In genomic region chr17:35088911-35089845, GRCh38 we compare ENCODE assay signal across 8 cellular contexts. TPM values are rescaled to one million over a fixed set of nuclear protein-coding genes. Genes with fewer than 3 reads are reported as not detected.
DNase-seq lines count a peak whose midpoint lies in the region; ATAC-seq and TF ChIP-seq lines count a peak whose summit lies in the region.

No MANE protein-coding gene starts in this region.

- H3K27ac ChIP-seq in MM.1S (ENCODE audit: low read length) (peak overlapping the region; percentile 67; the same call in 1 of the 2 replicates), ovary (peak overlapping the region; percentile 62 to 66), tibial artery (peak overlapping the region; percentile 91 to 93)

- WGBS in ovary, 3 donors: 2 to 4% (median 2%) methylated on average over 50 to 92 of the region's 92 CpGs

- H3K4me1 ChIP-seq in MM.1S (ENCODE audit: low read length) (peaks cover 16% of the 10 kb centered on the region), ovary (ENCODE audit: insufficient read depth) (peaks cover 6% of the 10 kb centered on the region), tibial artery (peaks cover 0 to 24% (median 15%) of the 10 kb centered on the region in 4 donors)

- H3K4me1 Mint-ChIP-seq in activated naive CD8-positive, alpha-beta T cell (ENCODE audit: low read depth): peaks cover 49% of the 10 kb centered on the region

- peak overlapping the region; percentile 96 for H3K27ac Mint-ChIP-seq in activated naive CD8-positive, alpha-beta T cell

- peak overlapping the region; percentile 93 for H3K4me3 Mint-ChIP-seq in activated naive CD8-positive, alpha-beta T cell

- H3K9me3 Mint-ChIP-seq in activated naive CD8-positive, alpha-beta T cell (ENCODE audit: low read depth): no peaks in the 10 kb centered on the region

- TF ChIP-seq POLR2A in ovary (IDR thresholded peaks at IDR 0.05): peak; percentile 36

- DNase-seq in HCEC 1CT: peak; percentile 78
- peak; percentile 86 for DNase-seq in MM.1S
- DNase-seq in head of caudate nucleus: peak; percentile 64 to 96 (median 90)
- peak; percentile 82 to 93 (median 88) for DNase-seq in ovary
- peak; percentile 83 to 93 for DNase-seq in tibial artery

- no peaks in the 10 kb centered on the region for H3K27me3 Mint-ChIP-seq in activated naive CD8-positive, alpha-beta T cell

- intact Hi-C loops in head of caudate nucleus (cut with DNase I): loop anchor here (5.0 kb wide), 2 partner anchors 92 to 107 kb away; partner anchors contain the start of gene LIG3
- intact Hi-C loops in ovary (cut with DNase I): loop anchor here in 3 of 4 donors (10.0 kb wide), 3 partner anchors 94 to 124 kb away; partner anchors contain the start of genes CCT6B (in 2 of the 3), ZNF830 (in 2 of the 3) and LIG3 (in 1 of the 3)
- intact Hi-C loops in tibial artery (cut with DNase I; ENCODE audit: low total_unique reads): loop anchor here (1.0 kb wide), 1 partner anchor 128 kb away; the partner anchor contains the start of genes CCT6B and ZNF830

- no peaks in the 10 kb centered on the region for H4K20me1 ChIP-seq in MM.1S (ENCODE audit: insufficient read depth, low read length)

- peaks cover 42% of the 10 kb centered on the region for H3K79me2 ChIP-seq in MM.1S (ENCODE audit: low read length)

- H3K4me2 ChIP-seq in MM.1S (ENCODE audit: low read depth, low read length): peak overlapping the region; percentile 75

- TF ChIP-seq EP300 in ovary (IDR thresholded peaks at IDR 0.05): no peak

- ATAC-seq in SK-N-SH treated with all-trans-retinoic acid at 6 μM for 48 hours: peak; percentile 86

- H3F3A ChIP-seq in MM.1S (ENCODE audit: insufficient read depth, low read length): peaks cover 10% of the 10 kb centered on the region

- H3K36me3 ChIP-seq in MM.1S (replicated peaks; ENCODE audit: insufficient read depth, low read length) (no peaks in the 10 kb centered on the region), ovary (no peaks in the 10 kb centered on the region), tibial artery (no peaks in the 10 kb centered on the region)

- H2AFZ ChIP-seq in MM.1S (ENCODE audit: low read length): peak overlapping the region; percentile 77

- TF ChIP-seq CTCF in MM.1S (IDR thresholded peaks at IDR 0.05; ENCODE audit: low read length) (peak; percentile 65), ovary (IDR thresholded peaks at IDR 0.05) (peak; percentile 79 to 82 (median 82)), tibial artery (IDR thresholded peaks at IDR 0.05) (peak; percentile 73 to 87)

- H3K9me2 ChIP-seq in MM.1S (replicated peaks; ENCODE audit: insufficient read depth, low read length): no peaks in the 10 kb centered on the region

- no peaks in the 10 kb centered on the region for H3K36me3 Mint-ChIP-seq in activated naive CD8-positive, alpha-beta T cell

- H3K9ac ChIP-seq in MM.1S (ENCODE audit: low read length): peak overlapping the region; percentile 75

- H3K9me3 ChIP-seq in MM.1S (replicated peaks; ENCODE audit: insufficient read depth, low read length): no peaks in the 10 kb centered on the region
- H3K9me3 ChIP-seq in ovary: no peaks in the 10 kb centered on the region
- H3K9me3 ChIP-seq in tibial artery: no peaks in the 10 kb centered on the region

- H3K4me3 ChIP-seq in GM08714 (ENCODE audit: low read length): peak overlapping the region; percentile 87
- H3K4me3 ChIP-seq in MM.1S (ENCODE audit: low read length): peak overlapping the region; percentile 74
- H3K4me3 ChIP-seq in ovary: peak overlapping the region; percentile 74
- H3K4me3 ChIP-seq in tibial artery: peak overlapping the region; percentile 96 to 97

- H3K27me3 ChIP-seq in MM.1S (replicated peaks; ENCODE audit: insufficient read depth, low read length) (no peaks in the 10 kb centered on the region), ovary (no peaks in the 10 kb centered on the region), tibial artery (no peaks in the 10 kb centered on the region)

TF ChIP-seq in SK-N-SH treated with all-trans-retinoic acid at 6 μM for 48 hours, 23 proteins besides CTCF, POLR2A, EP300 and RAD21:
- TF ChIP-seq ZFP3 (CRISPR knock-in tag; IDR thresholded peaks at IDR 0.05): no peak
- 0 out of 2 replicates have a peak, but pooled peaks have one; percentile 2 for TF ChIP-seq PATZ1 (CRISPR knock-in tag; IDR thresholded peaks at IDR 0.05; ENCODE audit: borderline replicate concordance)

RNA-seq across cellular contexts. Expression of gene RFFL, which starts 25.7 kb away (rescaled TPM):
- 10 to 100 TPM; 10.4 to 23.9 (median 18.8) TPM for total RNA-seq in ovary
- 1 to 10 TPM; 6.3 to 9.8 TPM for polyA plus RNA-seq in ovary

RNA-seq across cellular contexts. Expression of gene RAD51D, which starts 30.5 kb away (rescaled TPM):
- 10 to 100 TPM in 5 of 7 donors, 1 to 10 TPM in 2; 7.3 to 16.7 (median 11.5) TPM for total RNA-seq in ovary
- 1 to 10 TPM; 7.5 to 9.3 TPM for polyA plus RNA-seq in ovary

RNA-seq across cellular contexts. Expression of gene FNDC8, which starts 32.2 kb away (rescaled TPM):
- not detected for total RNA-seq in ovary
- not detected for polyA plus RNA-seq in ovary

RNA-seq across cellular contexts. Expression of gene NLE1, which starts 52.9 kb away (rescaled TPM):
- total RNA-seq in ovary: 10 to 100 TPM; 11.7 to 26.5 (median 22.2) TPM
- polyA plus RNA-seq in ovary: 10 to 100 TPM; 10.6 to 12.2 TPM

RNA-seq across cellular contexts. Expression of gene UNC45B, which starts 58.4 kb away (rescaled TPM):
- total RNA-seq in ovary: under 1 TPM in 3 of 7 donors, not detected in 4; 0.05 to 0.10 (median 0.05) TPM
- under 1 TPM; 0.05 to 0.10 TPM for polyA plus RNA-seq in ovary

Comparison
In these comparisons a context has a peak if more than half of its experiments do, and no peak if none do; other contexts are left out.
1. Peak in every context shown above with its lines: DNase-seq, ATAC-seq, H3K4me3 ChIP-seq and H3K27ac ChIP-seq.